ENCODE assay signal across 8 cellular contexts in the genomic region with DNA sequence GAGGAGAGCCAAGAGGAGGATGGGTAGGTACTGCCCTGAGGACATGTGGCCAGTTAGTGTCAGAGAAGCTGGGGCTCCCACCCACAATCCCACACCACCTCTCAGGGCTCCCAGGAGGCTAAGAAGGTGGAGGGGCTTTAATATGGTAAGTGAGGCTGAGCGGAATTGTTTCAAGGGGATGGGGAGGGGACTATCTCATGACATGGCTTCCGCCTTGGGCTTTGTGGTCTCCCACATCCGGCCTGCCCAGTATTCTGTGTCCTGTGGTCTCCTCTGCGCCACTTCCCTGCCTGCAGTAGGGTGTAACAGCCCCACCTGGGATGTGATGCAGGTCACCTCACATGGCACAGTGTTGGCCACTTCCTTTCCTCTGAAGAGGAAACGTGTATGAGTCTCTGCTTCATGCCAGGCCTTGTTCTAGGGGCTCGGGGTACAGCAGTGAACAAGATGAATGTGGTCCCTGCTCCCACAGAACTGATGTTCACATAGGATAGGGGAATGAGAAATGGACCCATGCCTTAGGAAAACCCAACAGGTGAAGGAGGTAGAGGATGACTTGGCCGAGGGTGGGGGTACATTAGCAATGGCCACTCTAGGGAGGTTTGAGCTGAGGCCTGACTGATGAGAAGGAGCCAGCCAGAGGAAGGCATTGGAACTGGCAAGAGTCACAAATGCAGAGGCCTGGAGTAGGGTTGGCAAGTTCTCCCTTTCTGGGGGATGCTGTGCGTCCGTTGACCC. TPM values are rescaled to one million over a fixed set of nuclear protein-coding genes. Genes with fewer than 3 reads are reported as not detected.
A peak's percentile ranks its signal among the peaks of the same experiment; 100 is the strongest.
DNase-seq lines count a peak whose midpoint lies in the region; ATAC-seq and TF ChIP-seq lines count a peak whose summit lies in the region.

No MANE protein-coding gene starts in this region.

- no peak overlapping the region for H3K27ac ChIP-seq in right atrium auricular region

- H3K4me3 Mint-ChIP-seq in effector memory CD8-positive, alpha-beta T cell: peak overlapping the region; percentile 59 to 67
- H3K4me3 Mint-ChIP-seq in stimulated activated effector memory CD8-positive, alpha-beta T cell treated with anti-CD3 and anti-CD28 coated beads, Interleukin-12 subunit alpha, Interleukin-12 subunit beta, amount 100 ng/mL, for 72 hours: peak overlapping the region; percentile 81

- DNase-seq in left cardiac atrium (peak; percentile 35), right atrium auricular region (ENCODE audit: low spot score) (no peak), NCI-H69 (lab: John Stamatoyannopoulos, UW) (no peak), NCI-H748 treated with DMSO at 0.1 percent for 48 hours (lab: John Stamatoyannopoulos, UW) (no peak)
- peak; percentile 12 to 71 (median 47) for DNase-seq in activated CD4-positive, CD25-positive, alpha-beta regulatory T cell (lab: John Stamatoyannopoulos, UW)
- peak; percentile 87 to 90 (median 87) for DNase-seq in effector memory CD8-positive, alpha-beta T cell
- DNase-seq in stimulated activated effector memory CD8-positive, alpha-beta T cell treated with anti-CD3 and anti-CD28 coated beads, Interleukin-12 subunit alpha, Interleukin-12 subunit beta, amount 100 ng/mL, for 72 hours (ENCODE audit: low spot score in 2 of 2): peak; percentile 56 to 88

- intact Hi-C loops in left cardiac atrium (cut with DNase I): no loop called here

- no peaks in the 10 kb centered on the region for H3K27me3 Mint-ChIP-seq in effector memory CD8-positive, alpha-beta T cell

- peak overlapping the region; percentile 92 to 94 for H3K27ac Mint-ChIP-seq in effector memory CD8-positive, alpha-beta T cell
- peak overlapping the region; percentile 93 for H3K27ac Mint-ChIP-seq in stimulated activated effector memory CD8-positive, alpha-beta T cell treated with anti-CD3 and anti-CD28 coated beads, Interleukin-12 subunit alpha, Interleukin-12 subunit beta, amount 100 ng/mL, for 72 hours

- peaks cover 27 to 34% of the 10 kb centered on the region in 2 donors for H3K4me1 Mint-ChIP-seq in effector memory CD8-positive, alpha-beta T cell (ENCODE audit: low read depth in 2 of 2)
- peaks cover 39% of the 10 kb centered on the region for H3K4me1 Mint-ChIP-seq in stimulated activated effector memory CD8-positive, alpha-beta T cell treated with anti-CD3 and anti-CD28 coated beads, Interleukin-12 subunit alpha, Interleukin-12 subunit beta, amount 100 ng/mL, for 72 hours

- peaks cover 0 to 16% of the 10 kb centered on the region in 2 donors for H3K4me1 ChIP-seq in right atrium auricular region

- H3K9me3 ChIP-seq in right atrium auricular region: no peaks in the 10 kb centered on the region

- H3K4me3 ChIP-seq in right atrium auricular region: no peak overlapping the region

- no peaks in the 10 kb centered on the region for H3K36me3 ChIP-seq in right atrium auricular region

- no peaks in the 10 kb centered on the region for H3K27me3 ChIP-seq in right atrium auricular region

- ATAC-seq in left cardiac atrium: peak in 1 of 2 donors; percentile 3
- peak; percentile 91 for ATAC-seq in effector memory CD8-positive, alpha-beta T cell (replicated peaks)
- peak; percentile 90 for ATAC-seq in stimulated activated effector memory CD8-positive, alpha-beta T cell treated with anti-CD3 and anti-CD28 coated beads, Interleukin-12 subunit alpha, Interleukin-12 subunit beta, amount 100 ng/mL, for 72 hours
- ATAC-seq in GM19035 (IDR thresholded peaks at IDR 0.05; ENCODE audit: unreplicated experiment): no peak

- TF ChIP-seq CTCF in right atrium auricular region (IDR thresholded peaks at IDR 0.05): no peak

- peaks cover 37% of the 10 kb centered on the region for H3K36me3 Mint-ChIP-seq in effector memory CD8-positive, alpha-beta T cell (ENCODE audit: insufficient read depth)
- H3K36me3 Mint-ChIP-seq in stimulated activated effector memory CD8-positive, alpha-beta T cell treated with anti-CD3 and anti-CD28 coated beads, Interleukin-12 subunit alpha, Interleukin-12 subunit beta, amount 100 ng/mL, for 72 hours: peaks cover 33% of the 10 kb centered on the region

- peaks cover 3 to 12% of the 10 kb centered on the region in 2 donors for H3K9me3 Mint-ChIP-seq in effector memory CD8-positive, alpha-beta T cell
- H3K9me3 Mint-ChIP-seq in stimulated activated effector memory CD8-positive, alpha-beta T cell treated with anti-CD3 and anti-CD28 coated beads, Interleukin-12 subunit alpha, Interleukin-12 subunit beta, amount 100 ng/mL, for 72 hours: peaks cover 4% of the 10 kb centered on the region

RNA-seq across cellular contexts. Expression of a gene that starts 3.2 kb away (rescaled TPM):
- total RNA-seq in left cardiac atrium: 10 to 100 TPM in 1 of 2 donors, 1 to 10 TPM in 1; 9.5 to 12.1 TPM
- 10 to 100 TPM in 1 of 2 donors, 1 to 10 TPM in 1; 6.0 to 11.7 TPM for total RNA-seq in right atrium auricular region

RNA-seq across cellular contexts. Expression of a gene that starts 14.2 kb away (rescaled TPM):
- total RNA-seq in left cardiac atrium: 10 to 100 TPM; 31.9 to 35.5 TPM
- total RNA-seq in right atrium auricular region: 10 to 100 TPM; 47.2 to 52.4 TPM

RNA-seq across cellular contexts. Expression of a gene that starts 18.4 kb away (rescaled TPM):
- total RNA-seq in left cardiac atrium (100 to 1,000 TPM; 102 to 148 TPM), right atrium auricular region (10 to 100 TPM; 63.2 to 81.8 TPM)

Comparison
In these comparisons a context has a peak if more than half of its experiments do, and no peak if none do; other contexts are left out.
1. DNase-seq: peak in left cardiac atrium (single experiment), activated CD4-positive, CD25-positive, alpha-beta regulatory T cell (4 of 4), effector memory CD8-positive, alpha-beta T cell (3 of 3) and stimulated activated effector memory CD8-positive, alpha-beta T cell treated with anti-CD3 and anti-CD28 coated beads, Interleukin-12 subunit alpha, Interleukin-12 subunit beta, amount 100 ng/mL, for 72 hours (2 of 2); none in right atrium auricular region (single experiment), NCI-H69 (single experiment) and NCI-H748 treated with DMSO at 0.1 percent for 48 hours (single experiment).